ENCODE assay signal across 8 cellular contexts in genomic region chr16:71498031-71498430, GRCh38. TPM values are rescaled to one million over a fixed set of nuclear protein-coding genes. Genes with fewer than 3 reads are reported as not detected.
"Had no signal": no experiment of that assay in that cellular context is flagged by ENCODE, and none has a peak within 500 bp of the region (broad histone marks: within the 10 kb centered on the region; RNA-seq: fewer than 3 reads in every experiment).

No MANE protein-coding gene starts in this region.

- H3K36me3 Mint-ChIP-seq: IgD-negative memory B cell had no signal

- H3K27ac ChIP-seq: HL-60 had no signal

- H3K4me3 Mint-ChIP-seq: IgD-negative memory B cell had no signal

- H3K27me3 Mint-ChIP-seq: IgD-negative memory B cell had no signal

- H3K27ac Mint-ChIP-seq: IgD-negative memory B cell had no signal

- H3K4me1 Mint-ChIP-seq: IgD-negative memory B cell had no signal

- DNase-seq: IMR-90, KBM-7 had no signal

- FAIRE-seq: HepG2, HTR-8/SVneo had no signal

- ATAC-seq: HepG2 had no signal

- H3K9me3 Mint-ChIP-seq: IgD-negative memory B cell had no signal

RNA-seq across cellular contexts. Expression of gene CHST4, which starts 28.2 kb away (rescaled TPM):
- total RNA-seq: HepG2, HT1080, IMR-90 had no signal
- polyA plus RNA-seq: HepG2, IgD-negative memory B cell, IMR-90 had no signal

RNA-seq across cellular contexts. Expression of gene TLE7, which starts 56.2 kb away (rescaled TPM):
- total RNA-seq: HepG2, HT-29, HT1080, IMR-90 had no signal
- polyA plus RNA-seq: HepG2, IgD-negative memory B cell, IMR-90 had no signal
